8 cellular contexts compared by ENCODE assay signal in the genomic region with DNA sequence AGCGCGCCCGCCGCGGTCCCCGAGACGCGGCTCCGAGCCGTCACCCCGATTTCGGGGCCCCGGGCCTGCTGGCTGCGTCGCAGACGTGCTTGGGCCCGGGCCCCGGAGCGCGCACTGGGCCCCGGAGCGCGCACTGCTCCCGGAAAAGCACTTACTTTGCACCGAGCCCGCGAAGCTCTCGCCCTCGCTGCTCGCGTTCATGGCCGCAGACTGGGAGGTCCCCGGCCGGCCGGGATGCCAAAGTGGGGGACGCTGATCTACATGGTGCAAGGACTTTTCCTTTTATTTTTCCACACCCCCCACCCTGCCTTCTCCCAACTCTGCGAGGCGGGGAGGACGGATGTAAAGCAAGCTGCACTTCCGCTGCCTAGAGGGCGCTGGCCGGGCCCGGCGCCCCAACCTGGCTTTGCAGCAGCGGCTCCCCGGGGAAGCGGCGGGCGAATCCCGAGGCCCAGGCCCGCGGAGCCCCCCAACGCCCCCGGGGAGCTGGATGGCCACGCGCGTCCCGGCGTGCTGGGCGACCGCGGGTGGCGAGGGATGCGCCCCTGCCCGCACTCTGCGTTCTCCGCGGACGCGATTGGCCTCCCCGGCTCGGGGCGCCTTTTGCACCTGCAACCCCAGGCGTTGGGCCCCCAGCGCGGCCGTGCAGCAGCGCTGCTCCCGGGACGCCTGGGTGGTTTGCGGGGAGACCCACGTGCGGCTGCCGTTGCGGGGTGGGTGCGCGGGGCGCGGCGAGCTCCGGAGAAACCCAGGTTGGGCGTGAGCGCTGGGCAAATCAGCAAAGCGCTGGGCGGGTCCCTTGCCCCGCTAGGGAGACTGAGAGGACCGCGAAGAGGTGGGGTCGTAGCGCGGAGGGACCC. TPM values are rescaled to one million over a fixed set of nuclear protein-coding genes. Genes with fewer than 3 reads are reported as not detected.
A peak's percentile ranks its signal among the peaks of the same experiment; 100 is the strongest.
DNase-seq lines count a peak whose midpoint lies in the region; ATAC-seq and TF ChIP-seq lines count a peak whose summit lies in the region.

A gene (minus strand): TSS at position 344 of the 860 bp plus-strand sequence. CDS start 143 bp downstream, at position 201.

- POLR2A ChIA-PET in activated CD4-positive, alpha-beta memory T cell treated with anti-CD3 and anti-CD28 coated beads, Interleukin-2, amount 10 ng/mL, durations not matched to agents 7 days and 5 days (lab: Charles Lee): interaction anchor here (0.5 to 0.9 kb wide), 2 partner anchors 219 to 1355 kb away, joined by 3 to 6 read pairs; no protein-coding TSS in a partner anchor

- no peaks in the 10 kb centered on the region for H3K9me3 ChIP-seq in BLaER1 treated with 17β-estradiol and CSF1 and Interleukin-3, amounts not matched to agents 10 nM and 100 nM (replicated peaks in 1 of 11)
- no peaks in the 10 kb centered on the region for H3K9me3 ChIP-seq in lung (ENCODE audit: control insufficient read depth in 2 of 2, insufficient read depth in 1 of 2, low read length in 1 of 2)

- CTCF ChIA-PET in activated CD4-positive, alpha-beta memory T cell treated with anti-CD3 and anti-CD28 coated beads, Interleukin-2, amount 10 ng/mL, durations not matched to agents 7 days and 5 days (lab: Charles Lee): interaction anchor here (0.6 to 2.0 kb wide), 10 partner anchors 10 to 1431 kb away, joined by 3 to 9 read pairs (median 4); no protein-coding TSS in a partner anchor

- no peaks in the 10 kb centered on the region for H3K9me3 Mint-ChIP-seq in activated CD4-positive, alpha-beta memory T cell treated with anti-CD3 and anti-CD28 coated beads, Interleukin-2, amount 10 ng/mL, durations not matched to agents 7 days and 5 days

- no peaks in the 10 kb centered on the region for H3K27me3 Mint-ChIP-seq in activated CD4-positive, alpha-beta memory T cell treated with anti-CD3 and anti-CD28 coated beads, Interleukin-2, amount 10 ng/mL, durations not matched to agents 7 days and 5 days

- H3K4me3 Mint-ChIP-seq in activated CD4-positive, alpha-beta memory T cell treated with anti-CD3 and anti-CD28 coated beads, Interleukin-2, amount 10 ng/mL, durations not matched to agents 7 days and 5 days: peak within 1 kb of the TSS; percentile 93

- H3K4me1 Mint-ChIP-seq in activated CD4-positive, alpha-beta memory T cell treated with anti-CD3 and anti-CD28 coated beads, Interleukin-2, amount 10 ng/mL, durations not matched to agents 7 days and 5 days: peaks cover 23% of the 10 kb centered on the region

- ATAC-seq in HG03378 (IDR thresholded peaks at IDR 0.05; ENCODE audit: unreplicated experiment) (peak; percentile 59), lung (ENCODE audit: insufficient read depth, low FRiP score) (peak; percentile 91)

- peaks cover 11 to 20% (median 18%) of the 10 kb centered on the region in 10 experiments for H3K4me1 ChIP-seq in BLaER1 treated with 17β-estradiol and CSF1 and Interleukin-3, amounts not matched to agents 10 nM and 100 nM
- peaks cover 0 to 4% of the 10 kb centered on the region in 2 donors for H3K4me1 ChIP-seq in lung (ENCODE audit: control insufficient read depth in 2 of 2, insufficient read depth in 2 of 2, low read length in 2 of 2)

- peak; percentile 63 for TF ChIP-seq POLR2A in GM19099 (IDR thresholded peaks at IDR 0.05; ENCODE audit: extremely low read depth, insufficient read length, low read depth)

- peak within 1 kb of the TSS; percentile 80 to 94 (median 90) for H3K27ac ChIP-seq in BLaER1 treated with 17β-estradiol and CSF1 and Interleukin-3, amounts not matched to agents 10 nM and 100 nM
- H3K27ac ChIP-seq in lung (ENCODE audit: low read depth in 1 of 2, low read length in 1 of 2): peak within 1 kb of the TSS; percentile 93

- H3K27ac Mint-ChIP-seq in activated CD4-positive, alpha-beta memory T cell treated with anti-CD3 and anti-CD28 coated beads, Interleukin-2, amount 10 ng/mL, durations not matched to agents 7 days and 5 days: peak within 1 kb of the TSS; percentile 86

- H3K9ac ChIP-seq in BLaER1 treated with 17β-estradiol and CSF1 and Interleukin-3, amounts not matched to agents 10 nM and 100 nM: peak within 1 kb of the TSS; percentile 87 to 96 (median 93)

- no peaks in the 10 kb centered on the region for H3K27me3 ChIP-seq in BLaER1 treated with 17β-estradiol and CSF1 and Interleukin-3, amounts not matched to agents 10 nM and 100 nM
- H3K27me3 ChIP-seq in lung (ENCODE audit: control insufficient read depth, insufficient read depth): no peaks in the 10 kb centered on the region

- no peak for TF ChIP-seq CTCF in lung (IDR thresholded peaks at IDR 0.05; ENCODE audit: control extremely low read depth, extremely low read depth)

- peak; percentile 79 to 93 for DNase-seq in NCI-H526 (lab: John Stamatoyannopoulos, UW)
- DNase-seq in activated CD4-positive, alpha-beta memory T cell treated with anti-CD3 and anti-CD28 coated beads, Interleukin-2, amount 10 ng/mL, durations not matched to agents 7 days and 5 days: peak; percentile 75
- DNase-seq in ecto neural progenitor cell (ENCODE audit: low spot score): peak; percentile 82
- peak; percentile 73 for DNase-seq in lung (ENCODE audit: low spot score)
- DNase-seq in stimulated activated CD4-positive, alpha-beta T cell treated with anti-CD3 and anti-CD28 coated beads, TNF-alpha, amount 100 ng/mL, for 24 hours (ENCODE audit: low read depth in 3 of 3): peak; percentile 33 to 65 (median 48)

- H3K4me2 ChIP-seq in BLaER1 treated with 17β-estradiol and CSF1 and Interleukin-3, amounts not matched to agents 10 nM and 100 nM: peak within 1 kb of the TSS; percentile 77 to 95 (median 90)

- peak within 1 kb of the TSS; percentile 81 to 96 (median 90) for H3K4me3 ChIP-seq in BLaER1 treated with 17β-estradiol and CSF1 and Interleukin-3, amounts not matched to agents 10 nM and 100 nM
- peak within 1 kb of the TSS; percentile 90 for H3K4me3 ChIP-seq in lung

- WGBS in lung, 2 donors: 0% methylated on average over 96 to 101 of the region's 101 CpGs

- H3K36me3 ChIP-seq in BLaER1 treated with 17β-estradiol and CSF1 and Interleukin-3, amounts not matched to agents 10 nM and 100 nM: peaks cover 4 to 16% (median 8%) of the 10 kb centered on the region in 11 experiments
- H3K36me3 ChIP-seq in lung (ENCODE audit: control insufficient read depth in 2 of 2, insufficient read depth in 2 of 2, low read length in 2 of 2): no peaks in the 10 kb centered on the region

- peaks cover 4% of the 10 kb centered on the region for H3K36me3 Mint-ChIP-seq in activated CD4-positive, alpha-beta memory T cell treated with anti-CD3 and anti-CD28 coated beads, Interleukin-2, amount 10 ng/mL, durations not matched to agents 7 days and 5 days (ENCODE audit: low read depth)

- peaks cover 0 to 17% (median 0%) of the 10 kb centered on the region in 11 experiments; a peak in 4 of 22 replicates for H4K20me1 ChIP-seq in BLaER1 treated with 17β-estradiol and CSF1 and Interleukin-3, amounts not matched to agents 10 nM and 100 nM

RNA-seq across cellular contexts. Expression of the gene that starts here (rescaled TPM):
- 10 to 100 TPM in 1 of 2 experiments, 1 to 10 TPM in 1; 9.7 to 10.7 TPM for total RNA-seq in activated CD4-positive, alpha-beta memory T cell treated with anti-CD3 and anti-CD28 coated beads, Interleukin-2, amount 10 ng/mL, durations not matched to agents 7 days and 5 days
- 10 to 100 TPM in 1 of 2 donors, 1 to 10 TPM in 1; 9.2 to 11.5 TPM for total RNA-seq in lung
- polyA plus RNA-seq in lung: 1 to 10 TPM; 3.1 to 5.6 TPM

Comparison
In these comparisons a context has a peak if more than half of its experiments do, and no peak if none do; other contexts are left out.
1. Peak in every context shown above with its lines: DNase-seq, ATAC-seq, H3K4me3 ChIP-seq and H3K27ac ChIP-seq.